ENCODE assay signal across 1 cellular context in genomic region chr4:22490718-22491330, GRCh38.
TF ChIP-seq lines count a peak whose summit lies in the region.

No MANE protein-coding gene starts in this region.

TF ChIP-seq in WTC11, 78 proteins besides CTCF, POLR2A, EP300 and RAD21 (continued from another document):
- TF ChIP-seq, protein P1, sequence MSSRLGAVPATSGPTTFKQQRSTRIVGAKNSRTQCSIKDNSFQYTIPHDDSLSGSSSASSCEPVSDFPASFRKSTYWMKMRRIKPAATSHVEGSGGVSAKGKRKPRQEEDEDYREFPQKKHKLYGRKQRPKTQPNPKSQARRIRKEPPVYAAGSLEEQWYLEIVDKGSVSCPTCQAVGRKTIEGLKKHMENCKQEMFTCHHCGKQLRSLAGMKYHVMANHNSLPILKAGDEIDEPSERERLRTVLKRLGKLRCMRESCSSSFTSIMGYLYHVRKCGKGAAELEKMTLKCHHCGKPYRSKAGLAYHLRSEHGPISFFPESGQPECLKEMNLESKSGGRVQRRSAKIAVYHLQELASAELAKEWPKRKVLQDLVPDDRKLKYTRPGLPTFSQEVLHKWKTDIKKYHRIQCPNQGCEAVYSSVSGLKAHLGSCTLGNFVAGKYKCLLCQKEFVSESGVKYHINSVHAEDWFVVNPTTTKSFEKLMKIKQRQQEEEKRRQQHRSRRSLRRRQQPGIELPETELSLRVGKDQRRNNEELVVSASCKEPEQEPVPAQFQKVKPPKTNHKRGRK (CRISPR knock-in tag; IDR thresholded peaks at IDR 0.05; ENCODE audit: borderline replicate concordance), result no peak
- TF ChIP-seq ZNF425 (CRISPR knock-in tag; conservative IDR thresholded peaks at IDR 0.05), result no peak
- no peak for TF ChIP-seq SOX15 (CRISPR knock-in tag; IDR thresholded peaks at IDR 0.05)
- TF ChIP-seq NR2C2 (CRISPR knock-in tag; IDR thresholded peaks at IDR 0.05), result no peak
- TF ChIP-seq ZNF423 (CRISPR knock-in tag; IDR thresholded peaks at IDR 0.05), result no peak
- no peak for TF ChIP-seq NR3C1 (CRISPR knock-in tag; conservative IDR thresholded peaks at IDR 0.05; ENCODE audit: low read depth)
- TF ChIP-seq NFYB (CRISPR knock-in tag; conservative IDR thresholded peaks at IDR 0.05; ENCODE audit: low read depth), result no peak
- no peak for TF ChIP-seq FOXJ3 (CRISPR knock-in tag; IDR thresholded peaks at IDR 0.05; ENCODE audit: borderline replicate concordance)
- TF ChIP-seq GRHL2 (CRISPR knock-in tag; IDR thresholded peaks at IDR 0.05; ENCODE audit: insufficient replicate concordance, severe bottlenecking), result no peak
TF ChIP-seq in WTC11: peak in this region for 0.
